1 cellular context compared by ENCODE assay signal in genomic region chr12:50985322-50985721, GRCh38.
TF ChIP-seq lines count a peak whose summit lies in the region.

No MANE protein-coding gene starts in this region.

TF ChIP-seq in GM23338, 12 proteins besides CTCF, POLR2A, EP300 and RAD21 (continued from another document):
- TF ChIP-seq ETS1 (IDR thresholded peaks at IDR 0.05): no peak
